10 cellular contexts compared by ENCODE assay signal in genomic region chr1:1144122-1144842, GRCh38. TPM values are rescaled to one million over a fixed set of nuclear protein-coding genes. Genes with fewer than 3 reads are reported as not detected.
A peak's percentile ranks its signal among the peaks of the same experiment; 100 is the strongest.
DNase-seq lines count a peak whose midpoint lies in the region; ATAC-seq and TF ChIP-seq lines count a peak whose summit lies in the region.
"Had no signal": no experiment of that assay in that cellular context is flagged by ENCODE, and none has a peak within 500 bp of the region (broad histone marks: within the 10 kb centered on the region; RNA-seq: fewer than 3 reads in every experiment).

No MANE protein-coding gene starts in this region.

- intact Hi-C loops in lower leg skin (cut with DNase I; ENCODE audit: low total_unique reads), result no loop called here

- H3K4me1 Mint-ChIP-seq in activated naive CD4-positive, alpha-beta T cell treated with anti-CD3 and anti-CD28 coated beads, Interleukin-2, amount 50 U/mL, for 24 hours, result peaks cover 11% of the 10 kb centered on the region

- no peak for TF ChIP-seq POLR2A in lower leg skin (IDR thresholded peaks at IDR 0.05)

- peak; percentile 96 for DNase-seq in RPMI8226
- no peak for DNase-seq in lower leg skin (ENCODE audit: low spot score in 2 of 2)

- H3K36me3 Mint-ChIP-seq in activated naive CD4-positive, alpha-beta T cell treated with anti-CD3 and anti-CD28 coated beads, Interleukin-2, amount 50 U/mL, for 24 hours, result no peaks in the 10 kb centered on the region

- H3K27me3 Mint-ChIP-seq in activated naive CD4-positive, alpha-beta T cell treated with anti-CD3 and anti-CD28 coated beads, Interleukin-2, amount 50 U/mL, for 24 hours, result no peaks in the 10 kb centered on the region

- 22 to 29% methylated on average over 36 to 40 of the region's 42 CpGs for WGBS in lower leg skin, 2 donors

- H3K4me3 ChIP-seq in skin epidermis (no peak overlapping the region), lower leg skin (ENCODE audit: low read depth, poor library complexity, severe bottlenecking) (no peak overlapping the region)

- no peak for TF ChIP-seq CTCF in lower leg skin (IDR thresholded peaks at IDR 0.05)

- H3K9me3 Mint-ChIP-seq in activated naive CD4-positive, alpha-beta T cell treated with anti-CD3 and anti-CD28 coated beads, Interleukin-2, amount 50 U/mL, for 24 hours, result no peaks in the 10 kb centered on the region

- peak; percentile 64 for ATAC-seq in HG03175 (IDR thresholded peaks at IDR 0.05; ENCODE audit: unreplicated experiment)
- no peak for ATAC-seq in GM18907 (IDR thresholded peaks at IDR 0.05; ENCODE audit: unreplicated experiment)
- no peak for ATAC-seq in GM18519 (IDR thresholded peaks at IDR 0.05; ENCODE audit: low FRiP score, unreplicated experiment)
- ATAC-seq in HG03469 (IDR thresholded peaks at IDR 0.05; ENCODE audit: unreplicated experiment), result no peak

- H3K27ac Mint-ChIP-seq in activated naive CD4-positive, alpha-beta T cell treated with anti-CD3 and anti-CD28 coated beads, Interleukin-2, amount 50 U/mL, for 24 hours, result peak overlapping the region; percentile 82

- H3K4me3 Mint-ChIP-seq in activated naive CD4-positive, alpha-beta T cell treated with anti-CD3 and anti-CD28 coated beads, Interleukin-2, amount 50 U/mL, for 24 hours, result peak overlapping the region; percentile 15

- H3K27ac ChIP-seq in skin epidermis, result peak overlapping the region; percentile 22 to 87 (median 73)

RNA-seq across cellular contexts. Expression of gene C1orf159, which starts 28.4 kb away (rescaled TPM):
- 10 to 100 TPM; 16.1 to 36.0 (median 21.5) TPM for total RNA-seq in lower leg skin

RNA-seq across cellular contexts. Expression of gene TTLL10, which starts 29.4 kb away (rescaled TPM):
- not detected for total RNA-seq in lower leg skin
- total RNA-seq: lung microvascular endothelial cell, RPMI7951 had no signal
